17 cellular contexts compared by ENCODE assay signal in genomic region chr1:9861371-9861770, GRCh38. TPM values are rescaled to one million over a fixed set of nuclear protein-coding genes. Genes with fewer than 3 reads are reported as not detected.
A peak's percentile ranks its signal among the peaks of the same experiment; 100 is the strongest.
DNase-seq lines count a peak whose midpoint lies in the region; ATAC-seq, FAIRE-seq and TF ChIP-seq lines count a peak whose summit lies in the region.
"Had no signal": no experiment of that assay in that cellular context is flagged by ENCODE, and none has a peak within 500 bp of the region (broad histone marks: within the 10 kb centered on the region; RNA-seq: fewer than 3 reads in every experiment).

No MANE protein-coding gene starts in this region.

- H3K4me2 ChIP-seq in SU-DHL-6 (ENCODE audit: low read depth, low read length, poor library complexity, severe bottlenecking) = peak overlapping the region; percentile 20
- H3K4me2 ChIP-seq: hepatocyte had no signal

- no peaks in the 10 kb centered on the region for H3K9me3 Mint-ChIP-seq in CD8-positive, alpha-beta T cell
- H3K9me3 Mint-ChIP-seq: activated CD4-positive, alpha-beta T cell treated with anti-CD3 and anti-CD28 coated beads, Interleukin-2, amount 10 ng/mL, durations not matched to agents 24 days and 14 days; central memory CD8-positive, alpha-beta T cell had no signal

- no peaks in the 10 kb centered on the region for H3K4me1 Mint-ChIP-seq in CD8-positive, alpha-beta T cell (ENCODE audit: low read depth)

- H3K27ac ChIP-seq in SU-DHL-6 (ENCODE audit: low read depth, low read length) = peak overlapping the region; percentile 95
- H3K27ac ChIP-seq in CD8-positive, alpha-beta T cell (ENCODE audit: low read depth, low read length) = no peak overlapping the region
- H3K27ac ChIP-seq: hepatocyte, prostate gland, SJSA1, tibial nerve had no signal

- H2AFZ ChIP-seq in SU-DHL-6 (ENCODE audit: low read depth, low read length, severe bottlenecking) = no peak overlapping the region
- H2AFZ ChIP-seq: hepatocyte had no signal

- H3K4me1 ChIP-seq in CD8-positive, alpha-beta T cell (ENCODE audit: insufficient read depth, low read length) = no peaks in the 10 kb centered on the region
- H3K4me1 ChIP-seq: prostate gland had no signal

- CTCF ChIA-PET in CD8-positive, alpha-beta T cell (lab: Charles Lee) = interaction anchor here (1.4 to 19.0 kb wide), 2 partner anchors 12 to 80 kb away, joined by 3 to 361 read pairs; no protein-coding TSS in a partner anchor

- H3K9ac ChIP-seq in SU-DHL-6 (ENCODE audit: low read length) = peak overlapping the region; percentile 26; the same call in 1 of the 2 replicates

- H3F3A ChIP-seq in SU-DHL-6 (ENCODE audit: insufficient read depth) = peaks cover 39% of the 10 kb centered on the region

- no peaks in the 10 kb centered on the region for H3K9me2 ChIP-seq in SU-DHL-6 (replicated peaks; ENCODE audit: insufficient read depth, low read length)

- no peaks in the 10 kb centered on the region for H3K27me3 Mint-ChIP-seq in CD8-positive, alpha-beta T cell (ENCODE audit: low read depth)
- H3K27me3 Mint-ChIP-seq: activated CD4-positive, alpha-beta T cell treated with anti-CD3 and anti-CD28 coated beads, Interleukin-2, amount 10 ng/mL, durations not matched to agents 24 days and 14 days; central memory CD8-positive, alpha-beta T cell had no signal

- H3K4me3 Mint-ChIP-seq in CD8-positive, alpha-beta T cell = no peak overlapping the region
- H3K4me3 Mint-ChIP-seq: activated CD4-positive, alpha-beta T cell treated with anti-CD3 and anti-CD28 coated beads, Interleukin-2, amount 10 ng/mL, durations not matched to agents 24 days and 14 days; central memory CD8-positive, alpha-beta T cell had no signal

- H4K20me1 ChIP-seq in SU-DHL-6 (ENCODE audit: low read depth, low read length) = no peaks in the 10 kb centered on the region

- TF ChIP-seq CTCF in SU-DHL-6 (IDR thresholded peaks at IDR 0.05; ENCODE audit: insufficient read depth, low read length, poor library complexity, severe bottlenecking) = peak; percentile 25
- TF ChIP-seq CTCF in CD8-positive, alpha-beta T cell (IDR thresholded peaks at IDR 0.05) = no peak

- no peak for FAIRE-seq in frontal cortex (lab: Jason Lieb, UNC)
- FAIRE-seq: small intestine had no signal

- POLR2A ChIA-PET in CD8-positive, alpha-beta T cell (lab: Charles Lee) = no interaction called here

- intact Hi-C loops in CD8-positive, alpha-beta T cell (cut with DNase I, micrococcal nuclease) = no loop called here

- ATAC-seq in CD8-positive, alpha-beta T cell = no peak
- ATAC-seq in HG02973 (IDR thresholded peaks at IDR 0.05; ENCODE audit: unreplicated experiment) = no peak

- no peak overlapping the region for H3K27ac Mint-ChIP-seq in CD8-positive, alpha-beta T cell
- H3K27ac Mint-ChIP-seq: activated CD4-positive, alpha-beta T cell treated with anti-CD3 and anti-CD28 coated beads, Interleukin-2, amount 10 ng/mL, durations not matched to agents 24 days and 14 days had no signal

- no peaks in the 10 kb centered on the region for H3K9me3 ChIP-seq in SU-DHL-6 (ENCODE audit: insufficient read depth, low read length)
- H3K9me3 ChIP-seq in CD8-positive, alpha-beta T cell (ENCODE audit: low read length) = no peaks in the 10 kb centered on the region
- H3K9me3 ChIP-seq: prostate gland, SJSA1, tibial nerve had no signal

- DNase-seq in ELF-1 (ENCODE audit: low read depth, low spot score) (peak; percentile 63), MV-4-11 (lab: John Stamatoyannopoulos, UW) (peak; percentile 15), islet precursor cell (peak; percentile 52), frontal cortex (ENCODE audit: low spot score in 2 of 2) (no peak)
- no peak for DNase-seq in CD8-positive, alpha-beta T cell
- DNase-seq: activated CD4-positive, alpha-beta T cell treated with anti-CD3 and anti-CD28 coated beads, Interleukin-2, amount 10 ng/mL, durations not matched to agents 24 days and 14 days; DMS79 treated with DMSO at 0.1 percent for 48 hours; NCI-H345; small intestine; T1000 had no signal

- no peaks in the 10 kb centered on the region for H3K27me3 ChIP-seq in SU-DHL-6 (ENCODE audit: low read length)
- H3K27me3 ChIP-seq in CD8-positive, alpha-beta T cell (ENCODE audit: insufficient read depth, low read length) = no peaks in the 10 kb centered on the region
- H3K27me3 ChIP-seq: hepatocyte, SJSA1, tibial nerve had no signal

- no peaks in the 10 kb centered on the region for H3K36me3 ChIP-seq in SU-DHL-6 (ENCODE audit: low read length)
- H3K36me3 ChIP-seq in CD8-positive, alpha-beta T cell (ENCODE audit: insufficient read depth, low read length) = no peaks in the 10 kb centered on the region
- H3K36me3 ChIP-seq: prostate gland had no signal

- H3K36me3 Mint-ChIP-seq in CD8-positive, alpha-beta T cell = peaks cover 11% of the 10 kb centered on the region

- H3K4me3 ChIP-seq in SU-DHL-6 (ENCODE audit: insufficient read depth, low read length, poor library complexity, severe bottlenecking) = no peak overlapping the region
- H3K4me3 ChIP-seq in CD8-positive, alpha-beta T cell (ENCODE audit: low read depth, low read length) = no peak overlapping the region
- H3K4me3 ChIP-seq: hepatocyte, prostate gland, SJSA1, tibial nerve had no signal

- no peaks in the 10 kb centered on the region for H3K79me2 ChIP-seq in SU-DHL-6 (ENCODE audit: insufficient read depth, low read length)
- H3K79me2 ChIP-seq: hepatocyte had no signal

RNA-seq across cellular contexts. Expression of gene CLSTN1, which starts 37.6 kb away (rescaled TPM):
- total RNA-seq in CD8-positive, alpha-beta T cell = 10 to 100 TPM; 50.0 to 51.1 TPM
- 143 TPM for total RNA-seq in frontal cortex

RNA-seq across cellular contexts. Expression of gene CTNNBIP1, which starts 48.7 kb away (rescaled TPM):
- total RNA-seq in CD8-positive, alpha-beta T cell = 1 to 10 TPM; 6.3 to 7.7 TPM
- 44.0 TPM for total RNA-seq in frontal cortex

Comparison
In these comparisons a context has a peak if more than half of its experiments do, and no peak if none do; other contexts are left out.
1. DNase-seq: peak in ELF-1 (single experiment), MV-4-11 (single experiment) and islet precursor cell (single experiment); none in CD8-positive, alpha-beta T cell (0 of 7) and frontal cortex (0 of 2).